In genomic region chr2:7041421-7041820, GRCh38 we compare ENCODE assay signal across 22 cellular contexts.
"Had no signal": no experiment of that assay in that cellular context is flagged by ENCODE, and none has a peak within 500 bp of the region (broad histone marks: within the 10 kb centered on the region; RNA-seq: fewer than 3 reads in every experiment).

No MANE protein-coding gene starts in this region.

- H3K9ac ChIP-seq: neural progenitor cell, parathyroid adenoma had no signal

- FAIRE-seq: endothelial cell of umbilical vein, frontal cortex, keratinocyte, small intestine had no signal

- H3K27ac Mint-ChIP-seq: dendritic cell treated with granulocyte-macrophage colony-stimulating factor and Interleukin-4, amounts not matched to agents 40 ng/mL and 50 ng/mL, for 4 days; memory B cell; natural killer cell treated with Interleukin-12 subunit alpha and Interleukin-12 subunit beta and Interleukin-15 and Interleukin-18, amount 100 ng/mL, for 72 hours; neural progenitor cell; progenitor cell of endocrine pancreas; stimulated activated naive B cell treated with anti-CD40 and anti-IgM and Interleukin-4, amounts not matched to agents 10 μg/mL and 1 μg/mL and 100 μg/mL, for 72 hours; stimulated activated naive CD8-positive, alpha-beta T cell treated with anti-CD3 and anti-CD28 coated beads, Interleukin-15, Interleukin-2, amounts not matched to agents 100 ng/mL and 50 ng/mL, for 24 hours had no signal

- H3K4me3 ChIP-seq: colonic mucosa, esophagus squamous epithelium, lung, neural progenitor cell, right lobe of liver, transverse colon, vagina had no signal

- H3K27me3 Mint-ChIP-seq: dendritic cell treated with granulocyte-macrophage colony-stimulating factor and Interleukin-4, amounts not matched to agents 40 ng/mL and 50 ng/mL, for 4 days; natural killer cell treated with Interleukin-12 subunit alpha and Interleukin-12 subunit beta and Interleukin-15 and Interleukin-18, amount 100 ng/mL, for 72 hours; progenitor cell of endocrine pancreas; stimulated activated naive CD8-positive, alpha-beta T cell treated with anti-CD3 and anti-CD28 coated beads, Interleukin-15, Interleukin-2, amounts not matched to agents 100 ng/mL and 50 ng/mL, for 24 hours had no signal

- H3K4me1 ChIP-seq: colonic mucosa, neural progenitor cell, right lobe of liver, transverse colon had no signal

- H3K9me3 ChIP-seq: colonic mucosa, esophagus squamous epithelium, right lobe of liver, transverse colon, vagina had no signal

- ATAC-seq: left lobe of liver; right lobe of liver; stimulated activated naive B cell treated with anti-CD40 and anti-IgM and Interleukin-4, amounts not matched to agents 10 μg/mL and 1 μg/mL and 100 μg/mL, for 72 hours had no signal

- H3K4me1 Mint-ChIP-seq: memory B cell had no signal

- H3K4me3 Mint-ChIP-seq: dendritic cell treated with granulocyte-macrophage colony-stimulating factor and Interleukin-4, amounts not matched to agents 40 ng/mL and 50 ng/mL, for 4 days; memory B cell; natural killer cell treated with Interleukin-12 subunit alpha and Interleukin-12 subunit beta and Interleukin-15 and Interleukin-18, amount 100 ng/mL, for 72 hours; neural progenitor cell; stimulated activated naive B cell treated with anti-CD40 and anti-IgM and Interleukin-4, amounts not matched to agents 10 μg/mL and 1 μg/mL and 100 μg/mL, for 72 hours; stimulated activated naive CD8-positive, alpha-beta T cell treated with anti-CD3 and anti-CD28 coated beads, Interleukin-15, Interleukin-2, amounts not matched to agents 100 ng/mL and 50 ng/mL, for 24 hours had no signal

- H3K9me3 Mint-ChIP-seq: dendritic cell treated with granulocyte-macrophage colony-stimulating factor and Interleukin-4, amounts not matched to agents 40 ng/mL and 50 ng/mL, for 4 days; natural killer cell treated with Interleukin-12 subunit alpha and Interleukin-12 subunit beta and Interleukin-15 and Interleukin-18, amount 100 ng/mL, for 72 hours; neural progenitor cell; stimulated activated naive CD8-positive, alpha-beta T cell treated with anti-CD3 and anti-CD28 coated beads, Interleukin-15, Interleukin-2, amounts not matched to agents 100 ng/mL and 50 ng/mL, for 24 hours had no signal

- H3K27ac ChIP-seq: colonic mucosa, esophagus squamous epithelium, neural progenitor cell, parathyroid adenoma, right lobe of liver, transverse colon, vagina had no signal

- H3K27me3 ChIP-seq: colonic mucosa, esophagus squamous epithelium, neural progenitor cell, right lobe of liver, transverse colon, vagina had no signal

- H3K36me3 ChIP-seq: colonic mucosa, neural progenitor cell, right lobe of liver, transverse colon had no signal

- DNase-seq: colonic mucosa; effector memory CD4-positive, alpha-beta T cell; esophagus squamous epithelium; right lobe of liver; small intestine; stimulated activated CD4-positive, alpha-beta T cell treated with anti-CD3 and anti-CD28 coated beads, Interleukin-15, amount 100 ng/mL, for 24 hours; stimulated activated CD4-positive, alpha-beta T cell treated with anti-CD3 and anti-CD28 coated beads, Interleukin-2, amount 100 ng/mL, for 48 hours; stimulated activated naive B cell treated with anti-CD40 and anti-IgM and Interleukin-4, amounts not matched to agents 10 μg/mL and 1 μg/mL and 100 μg/mL, for 72 hours; transverse colon had no signal
